ENCODE assay signal across 8 cellular contexts in the genomic region with DNA sequence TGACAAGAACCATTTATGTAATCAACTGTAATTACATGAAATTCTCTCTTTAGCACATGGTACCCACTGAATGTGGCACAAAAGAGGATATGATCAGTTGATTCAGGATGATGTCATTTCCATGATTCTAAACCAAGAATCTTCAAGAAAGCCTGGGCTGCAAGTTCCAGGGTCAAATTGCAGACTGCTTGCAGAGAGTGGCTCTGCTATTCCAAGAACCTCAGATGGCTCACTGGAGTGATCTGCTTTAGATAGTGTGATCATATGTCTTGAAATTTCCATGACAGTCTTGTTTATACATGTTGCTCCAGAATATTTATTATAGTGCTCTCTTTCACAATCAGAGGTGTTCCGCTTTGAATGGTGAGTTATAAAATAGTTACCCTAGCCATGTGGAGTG.
DNase-seq lines count a peak whose midpoint lies in the region; ATAC-seq, FAIRE-seq and TF ChIP-seq lines count a peak whose summit lies in the region.

No MANE protein-coding gene starts in this region.

- ATAC-seq in activated naive CD8-positive, alpha-beta T cell treated with anti-CD3 and anti-CD28 coated beads, Interleukin-2, amount 50 U/mL, for 24 hours: peak; percentile 61
- ATAC-seq in HG03175 (IDR thresholded peaks at IDR 0.05; ENCODE audit: unreplicated experiment): peak; percentile 84
- ATAC-seq in activated T-helper 17 cell treated with anti-CD3 and anti-CD28 coated beads, Interleukin-2, amount 50 U/mL, for 72 hours (replicated peaks): peak; percentile 81
- peak; percentile 67 for ATAC-seq in stimulated activated memory B cell treated with anti-CD40 and anti-IgM and Interleukin-4, amounts not matched to agents 10 μg/mL and 1 μg/mL and 100 μg/mL, for 72 hours

- H3K4me3 Mint-ChIP-seq in activated naive CD8-positive, alpha-beta T cell treated with anti-CD3 and anti-CD28 coated beads, Interleukin-2, amount 50 U/mL, for 24 hours: no peak overlapping the region
- H3K4me3 Mint-ChIP-seq in activated naive CD8-positive, alpha-beta T cell treated with anti-CD3 and anti-CD28 coated beads for 36 hours: no peak overlapping the region
- H3K4me3 Mint-ChIP-seq in activated T-helper 17 cell treated with anti-CD3 and anti-CD28 coated beads, Interleukin-2, amount 50 U/mL, for 72 hours: peak overlapping the region; percentile 35
- H3K4me3 Mint-ChIP-seq in stimulated activated memory B cell treated with anti-CD40 and anti-IgM and Interleukin-4, amounts not matched to agents 10 μg/mL and 1 μg/mL and 100 μg/mL, for 72 hours: no peak overlapping the region
- no peak overlapping the region for H3K4me3 Mint-ChIP-seq in type B pancreatic cell

- no peaks in the 10 kb centered on the region for H3K27me3 Mint-ChIP-seq in activated naive CD8-positive, alpha-beta T cell treated with anti-CD3 and anti-CD28 coated beads, Interleukin-2, amount 50 U/mL, for 24 hours
- no peaks in the 10 kb centered on the region for H3K27me3 Mint-ChIP-seq in activated naive CD8-positive, alpha-beta T cell treated with anti-CD3 and anti-CD28 coated beads for 36 hours
- no peaks in the 10 kb centered on the region for H3K27me3 Mint-ChIP-seq in activated T-helper 17 cell treated with anti-CD3 and anti-CD28 coated beads, Interleukin-2, amount 50 U/mL, for 72 hours
- H3K27me3 Mint-ChIP-seq in stimulated activated memory B cell treated with anti-CD40 and anti-IgM and Interleukin-4, amounts not matched to agents 10 μg/mL and 1 μg/mL and 100 μg/mL, for 72 hours: no peaks in the 10 kb centered on the region
- peaks cover 3% of the 10 kb centered on the region for H3K27me3 Mint-ChIP-seq in type B pancreatic cell

- H3K4me1 Mint-ChIP-seq in activated naive CD8-positive, alpha-beta T cell treated with anti-CD3 and anti-CD28 coated beads, Interleukin-2, amount 50 U/mL, for 24 hours: peaks cover 37% of the 10 kb centered on the region
- H3K4me1 Mint-ChIP-seq in activated naive CD8-positive, alpha-beta T cell treated with anti-CD3 and anti-CD28 coated beads for 36 hours: peaks cover 27% of the 10 kb centered on the region
- peaks cover 11% of the 10 kb centered on the region for H3K4me1 Mint-ChIP-seq in activated T-helper 17 cell treated with anti-CD3 and anti-CD28 coated beads, Interleukin-2, amount 50 U/mL, for 72 hours
- H3K4me1 Mint-ChIP-seq in stimulated activated memory B cell treated with anti-CD40 and anti-IgM and Interleukin-4, amounts not matched to agents 10 μg/mL and 1 μg/mL and 100 μg/mL, for 72 hours: peaks cover 17% of the 10 kb centered on the region
- peaks cover 32% of the 10 kb centered on the region for H3K4me1 Mint-ChIP-seq in type B pancreatic cell (ENCODE audit: unreplicated experiment)

- no peaks in the 10 kb centered on the region for H3K36me3 Mint-ChIP-seq in activated naive CD8-positive, alpha-beta T cell treated with anti-CD3 and anti-CD28 coated beads, Interleukin-2, amount 50 U/mL, for 24 hours (ENCODE audit: low read depth)
- no peaks in the 10 kb centered on the region for H3K36me3 Mint-ChIP-seq in activated naive CD8-positive, alpha-beta T cell treated with anti-CD3 and anti-CD28 coated beads for 36 hours
- no peaks in the 10 kb centered on the region for H3K36me3 Mint-ChIP-seq in activated T-helper 17 cell treated with anti-CD3 and anti-CD28 coated beads, Interleukin-2, amount 50 U/mL, for 72 hours (ENCODE audit: low read depth)
- H3K36me3 Mint-ChIP-seq in stimulated activated memory B cell treated with anti-CD40 and anti-IgM and Interleukin-4, amounts not matched to agents 10 μg/mL and 1 μg/mL and 100 μg/mL, for 72 hours: no peaks in the 10 kb centered on the region
- H3K36me3 Mint-ChIP-seq in type B pancreatic cell: no peaks in the 10 kb centered on the region

- no peak for FAIRE-seq in HTR-8/SVneo (lab: Jason Lieb, UNC)

- peak overlapping the region; percentile 0 for H3K27ac Mint-ChIP-seq in activated naive CD8-positive, alpha-beta T cell treated with anti-CD3 and anti-CD28 coated beads, Interleukin-2, amount 50 U/mL, for 24 hours
- H3K27ac Mint-ChIP-seq in activated naive CD8-positive, alpha-beta T cell treated with anti-CD3 and anti-CD28 coated beads for 36 hours: no peak overlapping the region
- peak overlapping the region; percentile 28 for H3K27ac Mint-ChIP-seq in activated T-helper 17 cell treated with anti-CD3 and anti-CD28 coated beads, Interleukin-2, amount 50 U/mL, for 72 hours
- H3K27ac Mint-ChIP-seq in stimulated activated memory B cell treated with anti-CD40 and anti-IgM and Interleukin-4, amounts not matched to agents 10 μg/mL and 1 μg/mL and 100 μg/mL, for 72 hours: peak overlapping the region; percentile 14
- H3K27ac Mint-ChIP-seq in type B pancreatic cell: no peak overlapping the region

- no peak for DNase-seq in activated naive CD8-positive, alpha-beta T cell treated with anti-CD3 and anti-CD28 coated beads, Interleukin-2, amount 50 U/mL, for 24 hours
- no peak for DNase-seq in activated naive CD8-positive, alpha-beta T cell treated with anti-CD3 and anti-CD28 coated beads for 36 hours
- DNase-seq in type B pancreatic cell (ENCODE audit: extremely low spot score, unreplicated experiment) (no peak), NCI-H1436 treated with DMSO at 0.1 percent for 48 hours (lab: John Stamatoyannopoulos, UW) (no peak), HTR-8/SVneo (ENCODE audit: insufficient read length, low spot score) (no peak)

- TF ChIP-seq CTCF in type B pancreatic cell (conservative IDR thresholded peaks at IDR 0.05): no peak

- H3K9me3 Mint-ChIP-seq in activated naive CD8-positive, alpha-beta T cell treated with anti-CD3 and anti-CD28 coated beads, Interleukin-2, amount 50 U/mL, for 24 hours: no peaks in the 10 kb centered on the region
- peaks cover 1% of the 10 kb centered on the region for H3K9me3 Mint-ChIP-seq in activated naive CD8-positive, alpha-beta T cell treated with anti-CD3 and anti-CD28 coated beads for 36 hours
- no peaks in the 10 kb centered on the region for H3K9me3 Mint-ChIP-seq in activated T-helper 17 cell treated with anti-CD3 and anti-CD28 coated beads, Interleukin-2, amount 50 U/mL, for 72 hours
- H3K9me3 Mint-ChIP-seq in stimulated activated memory B cell treated with anti-CD40 and anti-IgM and Interleukin-4, amounts not matched to agents 10 μg/mL and 1 μg/mL and 100 μg/mL, for 72 hours: no peaks in the 10 kb centered on the region
- H3K9me3 Mint-ChIP-seq in type B pancreatic cell: no peaks in the 10 kb centered on the region

Comparison
In these comparisons a context has a peak if more than half of its experiments do, and no peak if none do; other contexts are left out.
1. H3K27ac Mint-ChIP-seq: peak in activated naive CD8-positive, alpha-beta T cell treated with anti-CD3 and anti-CD28 coated beads, Interleukin-2, amount 50 U/mL, for 24 hours (single experiment), activated T-helper 17 cell treated with anti-CD3 and anti-CD28 coated beads, Interleukin-2, amount 50 U/mL, for 72 hours (single experiment) and stimulated activated memory B cell treated with anti-CD40 and anti-IgM and Interleukin-4, amounts not matched to agents 10 μg/mL and 1 μg/mL and 100 μg/mL, for 72 hours (single experiment); none in activated naive CD8-positive, alpha-beta T cell treated with anti-CD3 and anti-CD28 coated beads for 36 hours (single experiment) and type B pancreatic cell (single experiment).
2. Peak in every context shown above with its lines, with median percentiles within 50 percentile points of each other: ATAC-seq.